In the genomic region with DNA sequence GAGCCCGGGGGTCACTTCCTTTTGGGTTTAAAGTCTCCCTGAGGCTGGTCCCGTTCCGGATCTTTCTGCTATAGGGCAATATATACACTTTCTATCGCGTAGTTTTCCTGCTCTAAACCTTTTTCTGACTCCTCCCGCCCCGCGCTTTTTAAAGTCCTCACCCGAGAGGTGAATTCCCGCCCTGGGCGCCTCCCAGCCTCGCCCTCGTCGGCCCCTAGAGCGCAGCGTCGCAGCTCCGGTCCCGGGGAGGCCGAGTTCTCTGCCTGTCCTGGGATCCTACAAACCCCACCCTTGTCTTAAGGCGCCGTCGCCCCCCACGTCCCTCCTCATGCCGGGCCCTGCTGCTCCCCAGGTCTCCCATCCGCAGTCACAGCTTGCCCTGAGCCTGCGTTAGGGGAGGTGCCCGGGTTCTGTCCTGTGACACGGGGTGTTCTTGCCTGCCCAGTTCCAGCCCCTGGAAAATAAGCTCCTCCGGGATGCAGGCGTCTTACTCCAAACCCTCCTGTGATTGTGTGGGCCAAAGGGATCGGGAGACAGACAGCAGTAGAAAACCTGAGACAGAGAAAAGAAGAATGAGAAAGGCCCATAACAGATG, we compare ENCODE assay signal across 8 cellular contexts. TPM values are rescaled to one million over a fixed set of nuclear protein-coding genes. Genes with fewer than 3 reads are reported as not detected.
DNase-seq lines count a peak whose midpoint lies in the region; ATAC-seq and TF ChIP-seq lines count a peak whose summit lies in the region.

No MANE protein-coding gene starts in this region.

- 0 to 1% methylated on average over 26 to 32 of the region's 32 CpGs for WGBS in upper lobe of left lung, 2 donors

- no peak for TF ChIP-seq EP300 in upper lobe of left lung (IDR thresholded peaks at IDR 0.05)

- intact Hi-C loops in natural killer cell (cut with micrococcal nuclease), result loop anchor here (1.0 kb wide), 4 partner anchors 29 to 171 kb away; a partner anchor contains a TSS

- peaks cover 0 to 14% (median 5%) of the 10 kb centered on the region in 4 donors for H3K4me1 ChIP-seq in upper lobe of left lung

- H3K27me3 Mint-ChIP-seq in endothelial cell (ENCODE audit: unreplicated experiment) (peaks cover 5% of the 10 kb centered on the region), natural killer cell (ENCODE audit: low read depth in 2 of 2) (no peaks in the 10 kb centered on the region)

- H3K27ac Mint-ChIP-seq in endothelial cell (ENCODE audit: unreplicated experiment), result no peak overlapping the region
- peak overlapping the region; percentile 85 to 90 for H3K27ac Mint-ChIP-seq in natural killer cell

- H3K9me3 ChIP-seq in upper lobe of left lung, result peaks cover 0 to 6% (median 0%) of the 10 kb centered on the region in 4 donors

- DNase-seq in AG20443 (ENCODE audit: low spot score) (peak; percentile 22), endothelial cell (ENCODE audit: low spot score) (peak; percentile 27), natural killer cell (no peak), upper lobe of left lung (peak; percentile 25 to 82), NCI-H1048 (lab: John Stamatoyannopoulos, UW) (no peak)

- ATAC-seq in GM19023 (IDR thresholded peaks at IDR 0.05; ENCODE audit: unreplicated experiment) (peak; percentile 52), HG03342 (IDR thresholded peaks at IDR 0.05; ENCODE audit: unreplicated experiment) (peak; percentile 28), natural killer cell (peak; percentile 30 to 41 (median 37)), upper lobe of left lung (ENCODE audit: low FRiP score in 2 of 2) (peak; percentile 71 to 76)

- no peaks in the 10 kb centered on the region for H3K36me3 ChIP-seq in upper lobe of left lung

- H3K36me3 Mint-ChIP-seq in endothelial cell (ENCODE audit: low read depth, unreplicated experiment) (no peaks in the 10 kb centered on the region), natural killer cell (no peaks in the 10 kb centered on the region)

- no peak for TF ChIP-seq POLR2A in upper lobe of left lung (IDR thresholded peaks at IDR 0.05)

- H3K27ac ChIP-seq in VCaP, result peak overlapping the region; percentile 96
- H3K27ac ChIP-seq in upper lobe of left lung, result peak overlapping the region; percentile 45 to 75 (median 68)

- peak overlapping the region; percentile 54 to 81 (median 66) for H3K4me3 ChIP-seq in upper lobe of left lung

- H3K9me3 Mint-ChIP-seq in endothelial cell (ENCODE audit: unreplicated experiment) (no peaks in the 10 kb centered on the region), natural killer cell (no peaks in the 10 kb centered on the region)

- H3K4me1 Mint-ChIP-seq in endothelial cell (ENCODE audit: unreplicated experiment), result peaks cover 7% of the 10 kb centered on the region
- peaks cover 30 to 40% of the 10 kb centered on the region in 2 donors for H3K4me1 Mint-ChIP-seq in natural killer cell

- no peaks in the 10 kb centered on the region for H3K27me3 ChIP-seq in upper lobe of left lung

- H3K4me3 Mint-ChIP-seq in endothelial cell (ENCODE audit: unreplicated experiment) (peak overlapping the region; percentile 92), natural killer cell (peak overlapping the region; percentile 94)

- TF ChIP-seq CTCF in VCaP (conservative IDR thresholded peaks at IDR 0.05) (no peak), endothelial cell (IDR thresholded peaks at IDR 0.05; ENCODE audit: unreplicated experiment) (no peak), natural killer cell (IDR thresholded peaks at IDR 0.05) (no peak), upper lobe of left lung (IDR thresholded peaks at IDR 0.05) (no peak)

RNA-seq across cellular contexts. Expression of a gene that starts 0.5 kb away (rescaled TPM):
- 8.6 TPM for total RNA-seq in endothelial cell (ENCODE audit: unreplicated experiment)
- total RNA-seq in natural killer cell, result 10 to 100 TPM; 20.7 to 27.0 (median 21.8) TPM
- 10 to 100 TPM in 3 of 6 donors, 1 to 10 TPM in 3; 2.4 to 15.7 (median 9.9) TPM for total RNA-seq in upper lobe of left lung

RNA-seq across cellular contexts. Expression of a gene that starts 29.0 kb away (rescaled TPM):
- total RNA-seq in endothelial cell (ENCODE audit: unreplicated experiment), result 17.8 TPM
- 10 to 100 TPM in 2 of 3 donors, 1 to 10 TPM in 1; 8.5 to 16.4 (median 11.8) TPM for total RNA-seq in natural killer cell
- 10 to 100 TPM in 3 of 6 donors, 1 to 10 TPM in 3; 7.9 to 21.0 (median 10.5) TPM for total RNA-seq in upper lobe of left lung

RNA-seq across cellular contexts. Expression of a gene that starts 32.4 kb away (rescaled TPM):
- 8.6 TPM for total RNA-seq in endothelial cell (ENCODE audit: unreplicated experiment)
- 10 to 100 TPM in 1 of 3 donors, 1 to 10 TPM in 2; 8.7 to 13.2 (median 9.0) TPM for total RNA-seq in natural killer cell
- 10 to 100 TPM in 1 of 6 donors, 1 to 10 TPM in 5; 3.2 to 11.4 (median 6.2) TPM for total RNA-seq in upper lobe of left lung

Comparison
In these comparisons a context has a peak if more than half of its experiments do, and no peak if none do; other contexts are left out.
1. DNase-seq: peak in AG20443 (single experiment), endothelial cell (single experiment) and upper lobe of left lung (2 of 2); none in natural killer cell (single experiment) and NCI-H1048 (single experiment).
2. Peak in every context shown above with its lines, with median percentiles within 50 percentile points of each other: ATAC-seq.